8 cellular contexts compared by ENCODE assay signal in genomic region chr3:71421820-71422566, GRCh38.
DNase-seq lines count a peak whose midpoint lies in the region; ATAC-seq and TF ChIP-seq lines count a peak whose summit lies in the region.

No MANE protein-coding gene starts in this region.

- H3K4me1 ChIP-seq in lower lobe of right lung (peaks cover 15% of the 10 kb centered on the region), upper lobe of right lung (peaks cover 12% of the 10 kb centered on the region)

- ATAC-seq in GM18505 (IDR thresholded peaks at IDR 0.05; ENCODE audit: unreplicated experiment), result peak; percentile 93
- ATAC-seq in GM21723 (IDR thresholded peaks at IDR 0.05; ENCODE audit: unreplicated experiment), result peak; percentile 91
- peak; percentile 43 to 47 for ATAC-seq in lower lobe of right lung
- ATAC-seq in upper lobe of right lung, result no peak

- no peaks in the 10 kb centered on the region for H3K27me3 ChIP-seq in lower lobe of right lung (ENCODE audit: low read depth)
- H3K27me3 ChIP-seq in upper lobe of right lung, result no peaks in the 10 kb centered on the region

- no peaks in the 10 kb centered on the region for H3K9me3 ChIP-seq in lower lobe of right lung
- no peaks in the 10 kb centered on the region for H3K9me3 ChIP-seq in upper lobe of right lung

- DNase-seq in NOMO-1 treated with DMSO at 0.1 percent for 48 hours (lab: John Stamatoyannopoulos, UW; ENCODE audit: unreplicated experiment), result peak; percentile 62
- no peak for DNase-seq in lower lobe of right lung
- no peak for DNase-seq in OCI-M2 (lab: John Stamatoyannopoulos, UW; ENCODE audit: unreplicated experiment)
- DNase-seq in caudate nucleus (lab: John Stamatoyannopoulos, UW), result no peak
- no peak for DNase-seq in upper lobe of right lung
- DNase-seq in midbrain (lab: John Stamatoyannopoulos, UW), result no peak

- intact Hi-C loops in lower lobe of right lung (cut with DNase I) (no loop called here), upper lobe of right lung (cut with DNase I) (no loop called here)

- no peak overlapping the region for H3K27ac ChIP-seq in lower lobe of right lung
- H3K27ac ChIP-seq in caudate nucleus (ENCODE audit: low read depth, low read length), result no peak overlapping the region
- no peak overlapping the region for H3K27ac ChIP-seq in upper lobe of right lung

- H3K36me3 ChIP-seq in lower lobe of right lung (no peaks in the 10 kb centered on the region), upper lobe of right lung (no peaks in the 10 kb centered on the region)

- no peak for TF ChIP-seq POLR2A in GM18505 (IDR thresholded peaks at IDR 0.05; ENCODE audit: borderline replicate concordance, extremely low read depth, insufficient read depth, insufficient read length)

- H3K4me3 ChIP-seq in lower lobe of right lung, result no peak overlapping the region
- H3K4me3 ChIP-seq in upper lobe of right lung, result no peak overlapping the region

- TF ChIP-seq CTCF in lower lobe of right lung (IDR thresholded peaks at IDR 0.05) (no peak), upper lobe of right lung (IDR thresholded peaks at IDR 0.05) (no peak)
